10 cellular contexts compared by ENCODE assay signal in the genomic region with DNA sequence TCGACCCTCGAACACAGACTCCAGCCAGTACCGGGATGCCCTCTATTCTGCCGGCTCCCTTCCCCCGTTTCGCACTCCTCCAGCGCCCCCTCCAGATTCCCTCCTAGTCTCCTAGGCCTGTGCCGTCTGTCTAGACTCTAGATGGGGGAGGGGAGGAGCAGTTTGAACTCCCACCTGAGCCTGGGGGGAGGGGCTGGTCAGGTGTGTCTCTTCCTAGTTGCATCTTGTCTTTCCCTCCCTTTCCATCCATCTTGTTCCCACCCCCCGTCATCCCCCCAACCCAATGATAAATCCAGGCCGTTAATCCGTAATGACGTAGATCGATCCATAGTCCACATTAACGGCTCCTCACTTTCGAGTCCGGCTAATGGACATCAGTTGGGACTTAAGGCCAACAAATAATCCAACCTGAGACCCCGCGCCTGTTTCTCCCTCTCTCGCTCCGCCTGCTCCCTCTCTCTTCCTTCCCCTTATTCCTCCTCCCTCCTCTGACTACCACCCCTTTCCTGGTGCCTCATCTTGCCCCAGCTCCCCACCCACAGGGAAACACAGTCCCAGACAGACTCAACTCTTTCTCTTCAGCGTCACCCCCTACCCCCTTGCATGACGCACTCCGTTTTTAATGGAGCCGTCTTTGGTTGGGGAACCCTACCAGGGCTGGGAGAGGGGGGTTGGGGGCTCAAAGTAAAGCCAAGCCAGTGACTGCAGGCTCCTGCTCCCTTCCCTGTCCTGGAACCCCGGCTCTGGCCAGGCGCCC. TPM values are rescaled to one million over a fixed set of nuclear protein-coding genes. Genes with fewer than 3 reads are reported as not detected.
DNase-seq lines count a peak whose midpoint lies in the region; ATAC-seq and TF ChIP-seq lines count a peak whose summit lies in the region.
"Had no signal": no experiment of that assay in that cellular context is flagged by ENCODE, and none has a peak within 500 bp of the region (broad histone marks: within the 10 kb centered on the region; RNA-seq: fewer than 3 reads in every experiment).

No MANE protein-coding gene starts in this region.

- peaks cover 80% of the 10 kb centered on the region for H3K27me3 Mint-ChIP-seq in activated naive CD4-positive, alpha-beta T cell treated with anti-CD3 and anti-CD28 coated beads, Interleukin-2, amount 50 U/mL, for 24 hours
- H3K27me3 Mint-ChIP-seq in memory B cell, result peaks cover 51% of the 10 kb centered on the region

- no peak for TF ChIP-seq POLR2A in adrenal gland (IDR thresholded peaks at IDR 0.05)

- intact Hi-C loops in adrenal gland (cut with DNase I) (loop anchor here (5.0 to 10.0 kb wide), 2 partner anchors 252 to 260 kb away; no protein-coding TSS in a partner anchor), upper lobe of right lung (cut with DNase I) (no loop called here)

- H3K4me3 ChIP-seq in adrenal gland (peak overlapping the region in 2 of 4 donors; percentile 50 to 72), upper lobe of right lung (peak overlapping the region; percentile 62)

- DNase-seq in activated naive CD4-positive, alpha-beta T cell treated with Interleukin-2 at 50 U/mL for 16 hours, result no peak
- DNase-seq in adrenal gland (peak in 1 of 7 donors; percentile 66), memory B cell (ENCODE audit: low spot score in 2 of 2) (no peak), upper lobe of right lung (no peak), NCI-H146 treated with DMSO at 0.1 percent for 48 hours (lab: John Stamatoyannopoulos, UW; ENCODE audit: unreplicated experiment) (no peak), putamen (ENCODE audit: low spot score) (no peak)
- DNase-seq: activated CD8-positive, alpha-beta memory T cell treated with anti-CD3 and anti-CD28 coated beads, Interleukin-2, amount 50 U/mL, for 48 hours; NCI-H2081 treated with DMSO at 0.1 percent for 48 hours had no signal

- no peaks in the 10 kb centered on the region for H3K9me3 Mint-ChIP-seq in activated naive CD4-positive, alpha-beta T cell treated with anti-CD3 and anti-CD28 coated beads, Interleukin-2, amount 50 U/mL, for 24 hours
- no peaks in the 10 kb centered on the region for H3K9me3 Mint-ChIP-seq in memory B cell

- WGBS in adrenal gland, 4 donors, result 35 to 50% (median 41%) methylated on average over 19 to 26 of the region's 26 CpGs

- peak overlapping the region; percentile 77 for H3K27ac Mint-ChIP-seq in activated naive CD4-positive, alpha-beta T cell treated with anti-CD3 and anti-CD28 coated beads, Interleukin-2, amount 50 U/mL, for 24 hours
- H3K27ac Mint-ChIP-seq in memory B cell, result peak overlapping the region; percentile 73

- H3K36me3 Mint-ChIP-seq in activated naive CD4-positive, alpha-beta T cell treated with anti-CD3 and anti-CD28 coated beads, Interleukin-2, amount 50 U/mL, for 24 hours, result peaks cover 2% of the 10 kb centered on the region
- no peaks in the 10 kb centered on the region for H3K36me3 Mint-ChIP-seq in memory B cell

- H3K9me3 ChIP-seq in adrenal gland (replicated peaks in 1 of 3) (no peaks in the 10 kb centered on the region), upper lobe of right lung (no peaks in the 10 kb centered on the region)

- peak overlapping the region; percentile 93 for H3K4me3 Mint-ChIP-seq in activated naive CD4-positive, alpha-beta T cell treated with anti-CD3 and anti-CD28 coated beads, Interleukin-2, amount 50 U/mL, for 24 hours
- peak overlapping the region; percentile 67 for H3K4me3 Mint-ChIP-seq in memory B cell

- H3K27me3 ChIP-seq in adrenal gland (no peaks in the 10 kb centered on the region), upper lobe of right lung (peaks cover 92% of the 10 kb centered on the region)

- H3K36me3 ChIP-seq in adrenal gland (replicated peaks in 1 of 2), result peaks cover 0 to 13% of the 10 kb centered on the region in 2 donors
- H3K36me3 ChIP-seq in upper lobe of right lung, result no peaks in the 10 kb centered on the region

- no peak for ATAC-seq in memory B cell (ENCODE audit: low read depth)
- peak; percentile 20 for ATAC-seq in upper lobe of right lung
- no peak for ATAC-seq in GM19452 (IDR thresholded peaks at IDR 0.05; ENCODE audit: unreplicated experiment)

- H3K4me1 ChIP-seq in adrenal gland (replicated peaks in 1 of 2) (peaks cover 0 to 35% of the 10 kb centered on the region in 2 donors), upper lobe of right lung (peaks cover 29% of the 10 kb centered on the region)

- TF ChIP-seq CTCF in adrenal gland (IDR thresholded peaks at IDR 0.05) (no peak), upper lobe of right lung (IDR thresholded peaks at IDR 0.05) (no peak)

- H3K27ac ChIP-seq in adrenal gland (peak overlapping the region in 3 of 5 donors; percentile 75 to 87 (median 84)), upper lobe of right lung (peak overlapping the region; percentile 76)

- peaks cover 48% of the 10 kb centered on the region for H3K4me1 Mint-ChIP-seq in activated naive CD4-positive, alpha-beta T cell treated with anti-CD3 and anti-CD28 coated beads, Interleukin-2, amount 50 U/mL, for 24 hours
- peaks cover 25% of the 10 kb centered on the region for H3K4me1 Mint-ChIP-seq in memory B cell

RNA-seq across cellular contexts. Expression of gene HOXB5, which starts 3.3 kb away (rescaled TPM):
- 1 to 10 TPM in 6 of 8 donors, under 1 TPM in 2; 0.12 to 4.8 (median 2.7) TPM for total RNA-seq in adrenal gland
- polyA plus RNA-seq in adrenal gland, result 10 to 100 TPM in 1 of 3 donors, 1 to 10 TPM in 2; 4.2 to 10.5 (median 5.6) TPM
- 4.4 TPM for total RNA-seq in upper lobe of right lung

RNA-seq across cellular contexts. Expression of gene HOXB3, which starts 6.9 kb away (rescaled TPM):
- total RNA-seq in adrenal gland (10 to 100 TPM in 4 of 8 donors, 1 to 10 TPM in 4; 2.3 to 18.8 (median 8.8) TPM), upper lobe of right lung (13.3 TPM)
- 10 to 100 TPM in 2 of 3 donors, 1 to 10 TPM in 1; 3.3 to 28.8 (median 11.4) TPM for polyA plus RNA-seq in adrenal gland

RNA-seq across cellular contexts. Expression of gene HOXB6, which starts 7.9 kb away (rescaled TPM):
- 10 to 100 TPM in 6 of 8 donors, 1 to 10 TPM in 2; 6.3 to 20.3 (median 12.4) TPM for total RNA-seq in adrenal gland
- 10 to 100 TPM; 10.9 to 23.1 (median 11.9) TPM for polyA plus RNA-seq in adrenal gland
- total RNA-seq in upper lobe of right lung, result 4.9 TPM

RNA-seq across cellular contexts. Expression of gene HOXB7, which starts 13.9 kb away (rescaled TPM):
- total RNA-seq in adrenal gland (10 to 100 TPM in 5 of 8 donors, 1 to 10 TPM in 3; 8.1 to 16.7 (median 11.7) TPM), upper lobe of right lung (1.2 TPM)
- polyA plus RNA-seq in adrenal gland, result 10 to 100 TPM; 20.3 to 27.0 (median 24.4) TPM

RNA-seq across cellular contexts. Expression of gene HOXB8, which starts 18.2 kb away (rescaled TPM):
- total RNA-seq in adrenal gland (10 to 100 TPM in 1 of 8 donors, 1 to 10 TPM in 7; 3.4 to 12.2 (median 6.6) TPM), upper lobe of right lung (1.0 TPM)
- polyA plus RNA-seq in adrenal gland, result 10 to 100 TPM in 1 of 3 donors, 1 to 10 TPM in 2; 4.2 to 13.3 (median 5.6) TPM
